In genomic region chr22:31399211-31400022, GRCh38 we compare ENCODE assay signal across 8 cellular contexts. TPM values are rescaled to one million over a fixed set of nuclear protein-coding genes. Genes with fewer than 3 reads are reported as not detected.
DNase-seq lines count a peak whose midpoint lies in the region; ATAC-seq and TF ChIP-seq lines count a peak whose summit lies in the region.

A gene with protein sequence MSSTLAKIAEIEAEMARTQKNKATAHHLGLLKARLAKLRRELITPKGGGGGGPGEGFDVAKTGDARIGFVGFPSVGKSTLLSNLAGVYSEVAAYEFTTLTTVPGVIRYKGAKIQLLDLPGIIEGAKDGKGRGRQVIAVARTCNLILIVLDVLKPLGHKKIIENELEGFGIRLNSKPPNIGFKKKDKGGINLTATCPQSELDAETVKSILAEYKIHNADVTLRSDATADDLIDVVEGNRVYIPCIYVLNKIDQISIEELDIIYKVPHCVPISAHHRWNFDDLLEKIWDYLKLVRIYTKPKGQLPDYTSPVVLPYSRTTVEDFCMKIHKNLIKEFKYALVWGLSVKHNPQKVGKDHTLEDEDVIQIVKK (plus strand): TSS chr22:31399604. CDS start chr22:31399684, 80 bp downstream.

- TF ChIP-seq CTCF in choroid plexus epithelial cell (conservative IDR thresholded peaks at IDR 0.05; ENCODE audit: low read depth, low read length): no peak

- H3K4me1 Mint-ChIP-seq in activated CD4-positive, alpha-beta T cell treated with anti-CD3 and anti-CD28 coated beads for 36 hours: peaks cover 18% of the 10 kb centered on the region

- H3K36me3 Mint-ChIP-seq in activated CD4-positive, alpha-beta T cell treated with anti-CD3 and anti-CD28 coated beads for 36 hours (ENCODE audit: low read depth): peaks cover 26% of the 10 kb centered on the region

- intact Hi-C loops in activated CD4-positive, alpha-beta T cell treated with anti-CD3 and anti-CD28 coated beads for 36 hours (cut with DNase I, micrococcal nuclease): loop anchor here (1.0 to 5.0 kb wide), 18 partner anchors 53 to 977 kb away; partner anchors contain the start of genes PIK3IP1 (in 2 of the 2), TUG1 (in 2 of the 2), LIMK2 (in 1 of the 2) and MORC2 (in 1 of the 2)

- ATAC-seq in HG03439 (IDR thresholded peaks at IDR 0.05; ENCODE audit: unreplicated experiment): peak; percentile 91
- ATAC-seq in activated CD4-positive, alpha-beta T cell treated with anti-CD3 and anti-CD28 coated beads for 36 hours: peak; percentile 98

- CTCF ChIA-PET in activated CD4-positive, alpha-beta T cell treated with anti-CD3 and anti-CD28 coated beads for 36 hours (lab: Charles Lee): interaction anchor here (1.0 to 1.1 kb wide), 2 partner anchors 72 to 92 kb away, joined by 3 to 4 read pairs; no protein-coding TSS in a partner anchor

- peak within 1 kb of the TSS; percentile 91 for H3K27ac Mint-ChIP-seq in activated CD4-positive, alpha-beta T cell treated with anti-CD3 and anti-CD28 coated beads for 36 hours

- peak; percentile 97 for TF ChIP-seq POLR2A in GM19193 (IDR thresholded peaks at IDR 0.05; ENCODE audit: extremely low read depth, insufficient read depth, insufficient read length)

- peaks cover under 1% of the 10 kb centered on the region for H3K9me3 Mint-ChIP-seq in activated CD4-positive, alpha-beta T cell treated with anti-CD3 and anti-CD28 coated beads for 36 hours (ENCODE audit: low read depth)

- H3K4me3 Mint-ChIP-seq in activated CD4-positive, alpha-beta T cell treated with anti-CD3 and anti-CD28 coated beads for 36 hours: peak within 1 kb of the TSS; percentile 99

- peaks cover under 1% of the 10 kb centered on the region for H3K27me3 Mint-ChIP-seq in activated CD4-positive, alpha-beta T cell treated with anti-CD3 and anti-CD28 coated beads for 36 hours

- POLR2A ChIA-PET in activated CD4-positive, alpha-beta T cell treated with anti-CD3 and anti-CD28 coated beads for 36 hours (lab: Charles Lee): interaction anchor here (1.0 kb wide), 1 partner anchor 53 kb away, joined by 7 read pairs; the partner anchor contains the start of gene PATZ1

- H3K4me3 ChIP-seq in choroid plexus epithelial cell (ENCODE audit: low read depth, low read length): peak within 1 kb of the TSS; percentile 77

- DNase-seq in Ammon's horn (ENCODE audit: low spot score) (peak; percentile 98), NCI-H510A treated with DMSO at 0.1 percent for 48 hours (lab: John Stamatoyannopoulos, UW) (peak; percentile 72), choroid plexus epithelial cell (ENCODE audit: low read depth) (peak; percentile 95), kidney tubule cell (ENCODE audit: low spot score) (peak; percentile 94)
- DNase-seq in activated CD4-positive, alpha-beta T cell treated with anti-CD3 and anti-CD28 coated beads for 36 hours: peak; percentile 99
- DNase-seq in stimulated activated CD4-positive, alpha-beta T cell treated with anti-CD3 and anti-CD28 coated beads, Interleukin-1b, Interleukin-23, amount 100 ng/mL, for 24 hours (ENCODE audit: low read depth in 4 of 4, low spot score in 1 of 4): peak; percentile 86 to 97 (median 94)

RNA-seq across cellular contexts. Expression of the gene that starts here (rescaled TPM):
- total RNA-seq in activated CD4-positive, alpha-beta T cell treated with anti-CD3 and anti-CD28 coated beads for 36 hours: 100 to 1,000 TPM; 104 to 106 TPM

Comparison
In these comparisons a context has a peak if more than half of its experiments do, and no peak if none do; other contexts are left out.
1. Peak in every context shown above with its lines: DNase-seq, ATAC-seq and H3K4me3 ChIP-seq.